ENCODE assay signal across 15 cellular contexts in the genomic region with DNA sequence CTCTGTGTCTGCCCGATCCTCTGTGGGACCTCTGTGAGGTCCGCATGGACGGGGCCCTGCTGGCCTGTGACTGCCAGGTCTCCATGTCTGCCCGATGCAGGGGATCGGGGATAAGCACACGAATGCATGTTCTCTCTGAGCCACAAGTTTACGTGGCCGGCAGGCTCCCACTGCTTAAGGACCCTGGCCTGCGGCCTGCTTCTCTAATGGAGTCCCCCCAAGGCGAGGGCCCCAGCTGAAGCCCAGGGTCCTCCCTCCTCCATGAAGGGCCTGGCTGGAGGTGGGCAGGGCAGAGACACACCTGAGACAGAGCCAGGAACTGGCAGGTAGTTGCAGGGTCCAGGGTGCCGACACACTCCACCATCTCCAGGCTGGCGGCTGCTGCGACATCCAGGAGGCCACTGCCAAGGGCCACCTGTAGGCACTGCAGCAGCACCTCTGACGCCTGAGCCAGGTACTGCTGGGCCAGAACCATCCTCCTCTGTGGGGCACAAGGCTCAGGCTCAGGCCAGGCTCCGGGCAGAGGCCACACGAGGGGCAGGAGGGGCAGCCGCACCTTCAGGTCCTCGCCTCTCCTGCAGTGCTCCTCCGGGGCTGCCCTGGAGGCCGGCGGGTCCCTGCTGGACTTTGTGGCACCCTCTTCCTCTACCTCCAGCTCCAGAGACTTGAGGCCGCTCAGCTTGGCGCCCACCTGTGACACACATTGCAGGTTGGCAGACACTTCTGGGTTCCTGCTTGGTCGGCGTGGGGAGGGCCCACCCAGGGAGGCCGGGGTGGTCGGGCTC.
DNase-seq lines count a peak whose midpoint lies in the region; ATAC-seq and TF ChIP-seq lines count a peak whose summit lies in the region.
"Had no signal": no experiment of that assay in that cellular context is flagged by ENCODE, and none has a peak within 500 bp of the region (broad histone marks: within the 10 kb centered on the region; RNA-seq: fewer than 3 reads in every experiment).

No MANE protein-coding gene starts in this region.

- H3K9me3 ChIP-seq in upper lobe of right lung: peaks cover 5% of the 10 kb centered on the region

- H3K36me3 ChIP-seq in upper lobe of right lung: no peaks in the 10 kb centered on the region

- H3K4me3 ChIP-seq in coronary artery (no peak overlapping the region), upper lobe of right lung (no peak overlapping the region)
- H3K4me3 ChIP-seq: GM12878 had no signal

- H3K27me3 ChIP-seq in upper lobe of right lung: peaks cover 14% of the 10 kb centered on the region

- no peaks in the 10 kb centered on the region for H3K36me3 Mint-ChIP-seq in activated CD8-positive, alpha-beta memory T cell treated with anti-CD3 and anti-CD28 coated beads, Interleukin-2, amount 10 ng/mL, durations not matched to agents 7 days and 5 days

- H3K27ac ChIP-seq in coronary artery (no peak overlapping the region), upper lobe of right lung (no peak overlapping the region)

- peaks cover 6% of the 10 kb centered on the region for H3K9me3 Mint-ChIP-seq in activated CD8-positive, alpha-beta memory T cell treated with anti-CD3 and anti-CD28 coated beads, Interleukin-2, amount 10 ng/mL, durations not matched to agents 7 days and 5 days (ENCODE audit: low read depth)

- no peak for ATAC-seq in activated CD8-positive, alpha-beta memory T cell treated with anti-CD3 and anti-CD28 coated beads, Interleukin-2, amount 10 ng/mL, durations not matched to agents 7 days and 5 days
- ATAC-seq in upper lobe of right lung (no peak), SK-N-SH treated with all-trans-retinoic acid at 6 μM for 48 hours (no peak)
- ATAC-seq: GM12878 had no signal

- CTCF ChIA-PET in activated CD8-positive, alpha-beta memory T cell treated with anti-CD3 and anti-CD28 coated beads, Interleukin-2, amount 10 ng/mL, durations not matched to agents 7 days and 5 days (lab: Charles Lee): no interaction called here

- TF ChIP-seq CTCF in coronary artery (IDR thresholded peaks at IDR 0.05) (no peak), upper lobe of right lung (IDR thresholded peaks at IDR 0.05) (no peak)

- H3K27me3 Mint-ChIP-seq in activated CD8-positive, alpha-beta memory T cell treated with anti-CD3 and anti-CD28 coated beads, Interleukin-2, amount 10 ng/mL, durations not matched to agents 7 days and 5 days: peaks cover 9% of the 10 kb centered on the region

- no peak overlapping the region for H3K27ac Mint-ChIP-seq in activated CD8-positive, alpha-beta memory T cell treated with anti-CD3 and anti-CD28 coated beads, Interleukin-2, amount 10 ng/mL, durations not matched to agents 7 days and 5 days

- H3K4me1 ChIP-seq in upper lobe of right lung: no peaks in the 10 kb centered on the region

- H3K4me1 Mint-ChIP-seq in activated CD8-positive, alpha-beta memory T cell treated with anti-CD3 and anti-CD28 coated beads, Interleukin-2, amount 10 ng/mL, durations not matched to agents 7 days and 5 days: peaks cover 4% of the 10 kb centered on the region

- peak; percentile 44 for DNase-seq in activated CD8-positive, alpha-beta memory T cell treated with anti-CD3 and anti-CD28 coated beads, Interleukin-2, amount 50 U/mL, for 48 hours
- no peak for DNase-seq in activated CD8-positive, alpha-beta memory T cell treated with anti-CD3 and anti-CD28 coated beads, Interleukin-2, amount 10 ng/mL, durations not matched to agents 7 days and 5 days
- peak; percentile 59 for DNase-seq in coronary artery (ENCODE audit: low spot score)
- DNase-seq in mesenteric fat pad (ENCODE audit: low spot score): peak; percentile 87
- peak; percentile 55 for DNase-seq in upper lobe of right lung
- no peak for DNase-seq in COLO668 (lab: John Stamatoyannopoulos, UW; ENCODE audit: unreplicated experiment)
- DNase-seq in stimulated activated CD4-positive, alpha-beta T cell treated with anti-CD3 and anti-CD28 coated beads, Interleukin-4, amount 100 ng/mL, for 24 hours: no peak
- DNase-seq: DMS79, IMR-90, Kasumi-1, NCI-H1930, NCI-H2171, NCI-H774 had no signal

- intact Hi-C loops in upper lobe of right lung (cut with DNase I): no loop called here

- no peak overlapping the region for H3K4me3 Mint-ChIP-seq in activated CD8-positive, alpha-beta memory T cell treated with anti-CD3 and anti-CD28 coated beads, Interleukin-2, amount 10 ng/mL, durations not matched to agents 7 days and 5 days

TF ChIP-seq in SK-N-SH treated with all-trans-retinoic acid at 6 μM for 48 hours, 23 proteins besides CTCF, POLR2A, EP300 and RAD21:
- no peak for TF ChIP-seq SNAI2 (CRISPR knock-in tag; IDR thresholded peaks at IDR 0.05)
- TF ChIP-seq, protein P1, sequence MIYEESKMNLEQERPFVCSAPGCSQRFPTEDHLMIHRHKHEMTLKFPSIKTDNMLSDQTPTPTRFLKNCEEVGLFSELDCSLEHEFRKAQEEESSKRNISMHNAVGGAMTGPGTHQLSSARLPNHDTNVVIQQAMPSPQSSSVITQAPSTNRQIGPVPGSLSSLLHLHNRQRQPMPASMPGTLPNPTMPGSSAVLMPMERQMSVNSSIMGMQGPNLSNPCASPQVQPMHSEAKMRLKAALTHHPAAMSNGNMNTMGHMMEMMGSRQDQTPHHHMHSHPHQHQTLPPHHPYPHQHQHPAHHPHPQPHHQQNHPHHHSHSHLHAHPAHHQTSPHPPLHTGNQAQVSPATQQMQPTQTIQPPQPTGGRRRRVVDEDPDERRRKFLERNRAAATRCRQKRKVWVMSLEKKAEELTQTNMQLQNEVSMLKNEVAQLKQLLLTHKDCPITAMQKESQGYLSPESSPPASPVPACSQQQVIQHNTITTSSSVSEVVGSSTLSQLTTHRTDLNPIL (CRISPR knock-in tag; IDR thresholded peaks at IDR 0.05; ENCODE audit: low read depth): no peak
- TF ChIP-seq, protein P2, sequence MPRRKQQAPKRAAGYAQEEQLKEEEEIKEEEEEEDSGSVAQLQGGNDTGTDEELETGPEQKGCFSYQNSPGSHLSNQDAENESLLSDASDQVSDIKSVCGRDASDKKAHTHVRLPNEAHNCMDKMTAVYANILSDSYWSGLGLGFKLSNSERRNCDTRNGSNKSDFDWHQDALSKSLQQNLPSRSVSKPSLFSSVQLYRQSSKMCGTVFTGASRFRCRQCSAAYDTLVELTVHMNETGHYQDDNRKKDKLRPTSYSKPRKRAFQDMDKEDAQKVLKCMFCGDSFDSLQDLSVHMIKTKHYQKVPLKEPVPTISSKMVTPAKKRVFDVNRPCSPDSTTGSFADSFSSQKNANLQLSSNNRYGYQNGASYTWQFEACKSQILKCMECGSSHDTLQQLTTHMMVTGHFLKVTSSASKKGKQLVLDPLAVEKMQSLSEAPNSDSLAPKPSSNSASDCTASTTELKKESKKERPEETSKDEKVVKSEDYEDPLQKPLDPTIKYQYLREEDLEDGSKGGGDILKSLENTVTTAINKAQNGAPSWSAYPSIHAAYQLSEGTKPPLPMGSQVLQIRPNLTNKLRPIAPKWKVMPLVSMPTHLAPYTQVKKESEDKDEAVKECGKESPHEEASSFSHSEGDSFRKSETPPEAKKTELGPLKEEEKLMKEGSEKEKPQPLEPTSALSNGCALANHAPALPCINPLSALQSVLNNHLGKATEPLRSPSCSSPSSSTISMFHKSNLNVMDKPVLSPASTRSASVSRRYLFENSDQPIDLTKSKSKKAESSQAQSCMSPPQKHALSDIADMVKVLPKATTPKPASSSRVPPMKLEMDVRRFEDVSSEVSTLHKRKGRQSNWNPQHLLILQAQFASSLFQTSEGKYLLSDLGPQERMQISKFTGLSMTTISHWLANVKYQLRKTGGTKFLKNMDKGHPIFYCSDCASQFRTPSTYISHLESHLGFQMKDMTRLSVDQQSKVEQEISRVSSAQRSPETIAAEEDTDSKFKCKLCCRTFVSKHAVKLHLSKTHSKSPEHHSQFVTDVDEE (CRISPR knock-in tag; IDR thresholded peaks at IDR 0.05): no peak

Comparison
In these comparisons a context has a peak if more than half of its experiments do, and no peak if none do; other contexts are left out.
1. DNase-seq: peak in activated CD8-positive, alpha-beta memory T cell treated with anti-CD3 and anti-CD28 coated beads, Interleukin-2, amount 50 U/mL, for 48 hours (single experiment), coronary artery (single experiment), mesenteric fat pad (single experiment) and upper lobe of right lung (single experiment); none in activated CD8-positive, alpha-beta memory T cell treated with anti-CD3 and anti-CD28 coated beads, Interleukin-2, amount 10 ng/mL, durations not matched to agents 7 days and 5 days (single experiment), COLO668 (single experiment) and stimulated activated CD4-positive, alpha-beta T cell treated with anti-CD3 and anti-CD28 coated beads, Interleukin-4, amount 100 ng/mL, for 24 hours (single experiment).